Comparison of ENCODE assay signal across 8 cellular contexts in the genomic region with DNA sequence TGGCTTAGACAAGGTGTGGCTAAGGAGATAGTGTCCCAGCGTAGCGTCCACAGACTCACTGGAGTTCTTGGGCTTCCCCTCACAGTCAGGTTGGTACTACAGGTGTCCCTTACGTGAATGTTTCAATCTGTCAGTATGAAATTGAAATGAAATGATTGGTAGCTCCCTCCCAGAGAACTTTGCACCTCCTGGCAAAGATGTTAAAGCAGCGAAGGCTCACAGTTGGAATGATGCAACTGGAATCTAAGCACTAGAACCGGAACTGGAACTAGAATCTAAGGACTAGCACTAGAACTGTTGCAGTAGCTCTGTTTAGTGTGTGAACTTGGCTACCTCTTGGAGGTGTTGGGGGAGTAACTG. TPM values are rescaled to one million over a fixed set of nuclear protein-coding genes. Genes with fewer than 3 reads are reported as not detected.
DNase-seq lines count a peak whose midpoint lies in the region; ATAC-seq and TF ChIP-seq lines count a peak whose summit lies in the region.

No MANE protein-coding gene starts in this region.

- H3K4me3 Mint-ChIP-seq in activated CD8-positive, alpha-beta memory T cell treated with anti-CD3 and anti-CD28 coated beads, Interleukin-2, amount 10 ng/mL, durations not matched to agents 7 days and 5 days = peak overlapping the region; percentile 88

- no peak overlapping the region for H3K27ac Mint-ChIP-seq in activated CD8-positive, alpha-beta memory T cell treated with anti-CD3 and anti-CD28 coated beads, Interleukin-2, amount 10 ng/mL, durations not matched to agents 7 days and 5 days

- peaks cover 7% of the 10 kb centered on the region for H3F3A ChIP-seq in smooth muscle cell (ENCODE audit: low read depth)

- peak overlapping the region; percentile 86 for H3K9ac ChIP-seq in smooth muscle cell (ENCODE audit: low read depth)

- H3K36me3 Mint-ChIP-seq in activated CD8-positive, alpha-beta memory T cell treated with anti-CD3 and anti-CD28 coated beads, Interleukin-2, amount 10 ng/mL, durations not matched to agents 7 days and 5 days = peaks cover 16% of the 10 kb centered on the region

- peaks cover 64% of the 10 kb centered on the region for H4K20me1 ChIP-seq in smooth muscle cell (ENCODE audit: low read depth)

- no peak for DNase-seq in activated CD8-positive, alpha-beta memory T cell treated with anti-CD3 and anti-CD28 coated beads, Interleukin-2, amount 10 ng/mL, durations not matched to agents 7 days and 5 days
- DNase-seq in activated CD8-positive, alpha-beta memory T cell treated with anti-CD3 and anti-CD28 coated beads, Interleukin-2, amount 50 U/mL, for 48 hours = no peak
- DNase-seq in SK-MEL-5 (ENCODE audit: low read depth, low spot score) = peak; percentile 52
- peak in 1 of 2 donors; percentile 4 for DNase-seq in foreskin keratinocyte
- no peak for DNase-seq in smooth muscle cell (lab: John Stamatoyannopoulos, UW; ENCODE audit: unreplicated experiment)
- no peak for DNase-seq in stimulated activated CD4-positive, alpha-beta T cell treated with anti-CD3 and anti-CD28 coated beads, Interleukin-4, amount 100 ng/mL, for 24 hours
- DNase-seq in GDM1 (lab: John Stamatoyannopoulos, UW) = no peak

- no peak overlapping the region for H2AFZ ChIP-seq in smooth muscle cell (ENCODE audit: low read depth)

- H3K79me2 ChIP-seq in smooth muscle cell (ENCODE audit: low read depth) = peaks cover 85% of the 10 kb centered on the region

- in situ Hi-C loops in SK-MEL-5 (cut with HindIII; ENCODE audit: low pct_unique_long_range_greater_than_20kb, low sequenced_read_pairs) = no loop called here

- H3K4me3 ChIP-seq in smooth muscle cell = peak overlapping the region; percentile 82

- no peaks in the 10 kb centered on the region for H3K36me3 ChIP-seq in smooth muscle cell (ENCODE audit: low read depth)

- H3K9me3 ChIP-seq in smooth muscle cell (replicated peaks; ENCODE audit: low read depth) = no peaks in the 10 kb centered on the region

- peaks cover 14% of the 10 kb centered on the region for H3K4me1 ChIP-seq in foreskin keratinocyte
- peaks cover 22% of the 10 kb centered on the region for H3K4me1 ChIP-seq in smooth muscle cell (ENCODE audit: low read depth)

- H3K4me1 Mint-ChIP-seq in activated CD8-positive, alpha-beta memory T cell treated with anti-CD3 and anti-CD28 coated beads, Interleukin-2, amount 10 ng/mL, durations not matched to agents 7 days and 5 days = peaks cover 47% of the 10 kb centered on the region

- no peaks in the 10 kb centered on the region for H3K27me3 ChIP-seq in foreskin keratinocyte
- H3K27me3 ChIP-seq in smooth muscle cell (ENCODE audit: low read depth) = no peaks in the 10 kb centered on the region

- peak overlapping the region; percentile 92 for H3K4me2 ChIP-seq in smooth muscle cell

- CTCF ChIA-PET in activated CD8-positive, alpha-beta memory T cell treated with anti-CD3 and anti-CD28 coated beads, Interleukin-2, amount 10 ng/mL, durations not matched to agents 7 days and 5 days (lab: Charles Lee) = interaction anchor here (0.7 to 4.7 kb wide), 4 partner anchors 10 to 110 kb away, joined by 4 to 31 read pairs (median 10); a partner anchor contains a TSS

- no peaks in the 10 kb centered on the region for H3K9me3 Mint-ChIP-seq in activated CD8-positive, alpha-beta memory T cell treated with anti-CD3 and anti-CD28 coated beads, Interleukin-2, amount 10 ng/mL, durations not matched to agents 7 days and 5 days (ENCODE audit: low read depth)

- 46% methylated on average over 5 of the region's 5 CpGs for WGBS in smooth muscle cell (ENCODE audit: low lambda C conversion rate)

- no peaks in the 10 kb centered on the region for H3K27me3 Mint-ChIP-seq in activated CD8-positive, alpha-beta memory T cell treated with anti-CD3 and anti-CD28 coated beads, Interleukin-2, amount 10 ng/mL, durations not matched to agents 7 days and 5 days

- H3K27ac ChIP-seq in foreskin keratinocyte = peak overlapping the region; percentile 70
- peak overlapping the region; percentile 83 for H3K27ac ChIP-seq in smooth muscle cell (ENCODE audit: low read depth)

- TF ChIP-seq CTCF in foreskin keratinocyte (conservative IDR thresholded peaks at IDR 0.05) (no peak), smooth muscle cell (IDR thresholded peaks at IDR 0.05; ENCODE audit: borderline replicate concordance, insufficient read depth, poor library complexity, severe bottlenecking) (no peak)

- no peak for ATAC-seq in activated CD8-positive, alpha-beta memory T cell treated with anti-CD3 and anti-CD28 coated beads, Interleukin-2, amount 10 ng/mL, durations not matched to agents 7 days and 5 days
- no peak for ATAC-seq in foreskin keratinocyte
- ATAC-seq in GM21717 (IDR thresholded peaks at IDR 0.05; ENCODE audit: unreplicated experiment) = no peak

RNA-seq across cellular contexts. Expression of a gene that starts 1.1 kb away (rescaled TPM):
- total RNA-seq in activated CD8-positive, alpha-beta memory T cell treated with anti-CD3 and anti-CD28 coated beads, Interleukin-2, amount 10 ng/mL, durations not matched to agents 7 days and 5 days = 10 to 100 TPM in 1 of 2 experiments, 1 to 10 TPM in 1; 8.7 to 12.2 TPM
- 104 and 105 TPM in 2 replicates for total RNA-seq in SK-MEL-5 (2014; rRNA removed; shearing (Covaris generic))
- polyA plus RNA-seq in SK-MEL-5 (2015; cell fraction: cytosol; rRNA removed) = 114 and 130 TPM in 2 replicates
- polyA plus RNA-seq in SK-MEL-5 (2015; cell fraction: nucleus; rRNA removed) = 22.1 and 27.6 TPM in 2 replicates
- total RNA-seq in foreskin keratinocyte (23.0 and 24.6 TPM in 2 replicates), smooth muscle cell (34.7 and 39.1 TPM in 2 replicates)
- polyA plus RNA-seq in foreskin keratinocyte (10.7 and 11.3 TPM in 2 replicates), smooth muscle cell (28.1 and 35.8 TPM in 2 replicates)

RNA-seq across cellular contexts. Expression of a gene that starts 1.4 kb away (rescaled TPM):
- 10 to 100 TPM; 40.4 to 42.8 TPM for total RNA-seq in activated CD8-positive, alpha-beta memory T cell treated with anti-CD3 and anti-CD28 coated beads, Interleukin-2, amount 10 ng/mL, durations not matched to agents 7 days and 5 days
- total RNA-seq in SK-MEL-5 (2014; rRNA removed; shearing (Covaris generic)) = 34.9 and 35.1 TPM in 2 replicates
- 24.9 and 31.1 TPM in 2 replicates for polyA plus RNA-seq in SK-MEL-5 (2015; cell fraction: cytosol; rRNA removed)
- 92.2 and 112 TPM in 2 replicates for polyA plus RNA-seq in SK-MEL-5 (2015; cell fraction: nucleus; rRNA removed)
- total RNA-seq in foreskin keratinocyte (21.9 and 23.6 TPM in 2 replicates), smooth muscle cell (22.6 and 27.9 TPM in 2 replicates)
- polyA plus RNA-seq in foreskin keratinocyte (11.2 and 11.8 TPM in 2 replicates), smooth muscle cell (12.3 and 13.0 TPM in 2 replicates)

RNA-seq across cellular contexts. Expression of a gene that starts 52.9 kb away (rescaled TPM):
- 10 to 100 TPM; 25.6 to 33.6 TPM for total RNA-seq in activated CD8-positive, alpha-beta memory T cell treated with anti-CD3 and anti-CD28 coated beads, Interleukin-2, amount 10 ng/mL, durations not matched to agents 7 days and 5 days
- total RNA-seq in SK-MEL-5 (2014; rRNA removed; shearing (Covaris generic)) = 33.7 and 44.8 TPM in 2 replicates
- 25.8 and 32.8 TPM in 2 replicates for polyA plus RNA-seq in SK-MEL-5 (2015; cell fraction: cytosol; rRNA removed)
- polyA plus RNA-seq in SK-MEL-5 (2015; cell fraction: nucleus; rRNA removed) = 17.4 and 20.0 TPM in 2 replicates
- total RNA-seq in foreskin keratinocyte = 40.8 and 49.8 TPM in 2 replicates
- polyA plus RNA-seq in foreskin keratinocyte = 65.5 and 78.3 TPM in 2 replicates
- total RNA-seq in smooth muscle cell = 44.8 and 49.3 TPM in 2 replicates
- polyA plus RNA-seq in smooth muscle cell = 59.8 and 61.8 TPM in 2 replicates

RNA-seq across cellular contexts. Expression of a gene that starts 53.0 kb away (rescaled TPM):
- total RNA-seq in activated CD8-positive, alpha-beta memory T cell treated with anti-CD3 and anti-CD28 coated beads, Interleukin-2, amount 10 ng/mL, durations not matched to agents 7 days and 5 days = 10 to 100 TPM; 34.0 to 43.4 TPM
- 44.7 and 59.0 TPM in 2 replicates for total RNA-seq in SK-MEL-5 (2014; rRNA removed; shearing (Covaris generic))
- polyA plus RNA-seq in SK-MEL-5 (2015; cell fraction: cytosol; rRNA removed) = 47.2 and 52.5 TPM in 2 replicates
- 23.8 and 25.5 TPM in 2 replicates for polyA plus RNA-seq in SK-MEL-5 (2015; cell fraction: nucleus; rRNA removed)
- total RNA-seq in foreskin keratinocyte (41.0 and 48.1 TPM in 2 replicates), smooth muscle cell (18.5 and 22.9 TPM in 2 replicates)
- polyA plus RNA-seq in foreskin keratinocyte (19.7 and 24.3 TPM in 2 replicates), smooth muscle cell (21.0 and 22.2 TPM in 2 replicates)
